Comparison of ENCODE assay signal across 9 cellular contexts in the genomic region with DNA sequence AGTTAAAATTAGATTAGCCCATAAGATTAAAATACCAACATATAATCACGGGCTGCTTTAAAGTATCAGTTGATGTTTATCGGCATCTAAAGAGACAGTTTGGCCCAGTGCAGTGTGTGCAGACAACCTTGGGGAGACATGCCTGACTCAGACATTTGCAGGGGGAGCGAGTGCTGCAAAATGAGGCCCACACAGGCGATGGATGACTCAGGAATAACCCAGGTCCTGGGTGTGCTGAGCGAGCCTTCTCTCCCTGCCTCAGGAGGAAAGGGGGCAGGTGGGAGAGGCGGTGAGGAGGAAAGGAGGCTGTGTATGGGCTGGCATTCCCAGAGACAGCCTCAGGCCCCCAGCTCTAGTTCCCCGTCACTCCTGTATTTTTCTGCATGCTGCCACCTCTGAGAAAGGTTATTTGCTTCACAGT. TPM values are rescaled to one million over a fixed set of nuclear protein-coding genes. Genes with fewer than 3 reads are reported as not detected.
A peak's percentile ranks its signal among the peaks of the same experiment; 100 is the strongest.
DNase-seq lines count a peak whose midpoint lies in the region; ATAC-seq and TF ChIP-seq lines count a peak whose summit lies in the region.
"Had no signal": no experiment of that assay in that cellular context is flagged by ENCODE, and none has a peak within 500 bp of the region (broad histone marks: within the 10 kb centered on the region; RNA-seq: fewer than 3 reads in every experiment).

No MANE protein-coding gene starts in this region.

- H3K27ac ChIP-seq in gastrocnemius medialis: peak overlapping the region; percentile 78 to 87 (median 84)
- no peak overlapping the region for H3K27ac ChIP-seq in body of pancreas

- H3K4me3 ChIP-seq in gastrocnemius medialis (no peak overlapping the region), body of pancreas (no peak overlapping the region)

- DNase-seq in GM04503 (ENCODE audit: low read depth) (peak; percentile 42), left cardiac atrium (no peak), gastrocnemius medialis (peak in 1 of 2 donors; percentile 47), NCI-H748 treated with DMSO at 0.1 percent for 48 hours (lab: John Stamatoyannopoulos, UW) (no peak), body of pancreas (no peak)
- DNase-seq: MM.1S had no signal

- TF ChIP-seq CTCF in gastrocnemius medialis (IDR thresholded peaks at IDR 0.05 in 4 of 5, conservative IDR thresholded peaks at IDR 0.05 in 1 of 5) (no peak), body of pancreas (IDR thresholded peaks at IDR 0.05) (no peak)

- H3K27me3 ChIP-seq in gastrocnemius medialis (no peaks in the 10 kb centered on the region), body of pancreas (no peaks in the 10 kb centered on the region)

- in situ Hi-C loops in gastrocnemius medialis (cut with MboI; ENCODE audit: low sequenced_read_pairs in 4 of 4): no loop called here

- no peaks in the 10 kb centered on the region for H3K36me3 ChIP-seq in gastrocnemius medialis
- H3K36me3 ChIP-seq in body of pancreas (replicated peaks in 1 of 2; ENCODE audit: insufficient read depth in 1 of 2, low read depth in 2 of 2): no peaks in the 10 kb centered on the region

- intact Hi-C loops in left cardiac atrium (cut with DNase I) (no loop called here), gastrocnemius medialis (cut with DNase I; ENCODE audit: low total_unique reads) (no loop called here), body of pancreas (cut with DNase I) (no loop called here)

- H3K4me1 ChIP-seq in gastrocnemius medialis: peaks cover 82 to 85% of the 10 kb centered on the region in 2 donors
- H3K4me1 ChIP-seq in body of pancreas: peaks cover 34% of the 10 kb centered on the region

- H3K9me3 ChIP-seq in gastrocnemius medialis (no peaks in the 10 kb centered on the region), body of pancreas (no peaks in the 10 kb centered on the region)

- TF ChIP-seq POLR2A in gastrocnemius medialis (IDR thresholded peaks at IDR 0.05) (no peak), body of pancreas (IDR thresholded peaks at IDR 0.05) (no peak)

- 77 to 81% methylated on average over 7 of the region's 7 CpGs for WGBS in body of pancreas, 2 donors

- ATAC-seq in SK-N-SH treated with all-trans-retinoic acid at 6 μM for 48 hours (peak; percentile 95), left cardiac atrium (peak; percentile 6 to 80), gastrocnemius medialis (peak in 1 of 2 donors; percentile 26), GM21360 (IDR thresholded peaks at IDR 0.05; ENCODE audit: unreplicated experiment) (no peak), body of pancreas (no peak), HG03097 (IDR thresholded peaks at IDR 0.05; ENCODE audit: low FRiP score, unreplicated experiment) (no peak)

TF ChIP-seq in SK-N-SH treated with all-trans-retinoic acid at 6 μM for 48 hours, 23 proteins besides CTCF, POLR2A, EP300 and RAD21:
- TF ChIP-seq ZC3H10 (CRISPR knock-in tag; IDR thresholded peaks at IDR 0.05) (no peak), CSDC2 (CRISPR knock-in tag; IDR thresholded peaks at IDR 0.05) (no peak), ZFP3 (CRISPR knock-in tag; IDR thresholded peaks at IDR 0.05) (no peak), ARNTL (CRISPR knock-in tag; IDR thresholded peaks at IDR 0.05; ENCODE audit: borderline replicate concordance, low read depth) (no peak), TOX (CRISPR knock-in tag; IDR thresholded peaks at IDR 0.05; ENCODE audit: borderline replicate concordance) (no peak), OSR1 (CRISPR knock-in tag; IDR thresholded peaks at IDR 0.05) (no peak), RARB (CRISPR knock-in tag; IDR thresholded peaks at IDR 0.05) (peak; percentile 45; the same call in 1 of the 2 replicates), GLIS3 (CRISPR knock-in tag; IDR thresholded peaks at IDR 0.05) (no peak), ZFP30 (CRISPR knock-in tag; IDR thresholded peaks at IDR 0.05) (no peak), SNAI2 (CRISPR knock-in tag; IDR thresholded peaks at IDR 0.05) (0 out of 2 replicates have a peak, but pooled peaks have one; percentile 36), ISL1 (CRISPR knock-in tag; IDR thresholded peaks at IDR 0.05) (peak; percentile 93)
- TF ChIP-seq, protein P1, sequence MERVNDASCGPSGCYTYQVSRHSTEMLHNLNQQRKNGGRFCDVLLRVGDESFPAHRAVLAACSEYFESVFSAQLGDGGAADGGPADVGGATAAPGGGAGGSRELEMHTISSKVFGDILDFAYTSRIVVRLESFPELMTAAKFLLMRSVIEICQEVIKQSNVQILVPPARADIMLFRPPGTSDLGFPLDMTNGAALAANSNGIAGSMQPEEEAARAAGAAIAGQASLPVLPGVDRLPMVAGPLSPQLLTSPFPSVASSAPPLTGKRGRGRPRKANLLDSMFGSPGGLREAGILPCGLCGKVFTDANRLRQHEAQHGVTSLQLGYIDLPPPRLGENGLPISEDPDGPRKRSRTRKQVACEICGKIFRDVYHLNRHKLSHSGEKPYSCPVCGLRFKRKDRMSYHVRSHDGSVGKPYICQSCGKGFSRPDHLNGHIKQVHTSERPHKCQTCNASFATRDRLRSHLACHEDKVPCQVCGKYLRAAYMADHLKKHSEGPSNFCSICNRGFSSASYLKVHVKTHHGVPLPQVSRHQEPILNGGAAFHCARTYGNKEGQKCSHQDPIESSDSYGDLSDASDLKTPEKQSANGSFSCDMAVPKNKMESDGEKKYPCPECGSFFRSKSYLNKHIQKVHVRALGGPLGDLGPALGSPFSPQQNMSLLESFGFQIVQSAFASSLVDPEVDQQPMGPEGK (CRISPR knock-in tag; IDR thresholded peaks at IDR 0.05; ENCODE audit: borderline replicate concordance): peak; percentile 88; the same call in 1 of the 2 replicates
- TF ChIP-seq, protein P2, sequence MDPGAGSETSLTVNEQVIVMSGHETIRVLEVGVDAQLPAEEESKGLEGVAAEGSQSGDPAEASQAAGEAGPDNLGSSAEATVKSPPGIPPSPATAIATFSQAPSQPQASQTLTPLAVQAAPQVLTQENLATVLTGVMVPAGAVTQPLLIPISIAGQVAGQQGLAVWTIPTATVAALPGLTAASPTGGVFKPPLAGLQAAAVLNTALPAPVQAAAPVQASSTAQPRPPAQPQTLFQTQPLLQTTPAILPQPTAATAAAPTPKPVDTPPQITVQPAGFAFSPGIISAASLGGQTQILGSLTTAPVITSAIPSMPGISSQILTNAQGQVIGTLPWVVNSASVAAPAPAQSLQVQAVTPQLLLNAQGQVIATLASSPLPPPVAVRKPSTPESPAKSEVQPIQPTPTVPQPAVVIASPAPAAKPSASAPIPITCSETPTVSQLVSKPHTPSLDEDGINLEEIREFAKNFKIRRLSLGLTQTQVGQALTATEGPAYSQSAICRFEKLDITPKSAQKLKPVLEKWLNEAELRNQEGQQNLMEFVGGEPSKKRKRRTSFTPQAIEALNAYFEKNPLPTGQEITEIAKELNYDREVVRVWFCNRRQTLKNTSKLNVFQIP (CRISPR knock-in tag; IDR thresholded peaks at IDR 0.05; ENCODE audit: borderline replicate concordance, low read depth): no peak
- TF ChIP-seq, protein P3, sequence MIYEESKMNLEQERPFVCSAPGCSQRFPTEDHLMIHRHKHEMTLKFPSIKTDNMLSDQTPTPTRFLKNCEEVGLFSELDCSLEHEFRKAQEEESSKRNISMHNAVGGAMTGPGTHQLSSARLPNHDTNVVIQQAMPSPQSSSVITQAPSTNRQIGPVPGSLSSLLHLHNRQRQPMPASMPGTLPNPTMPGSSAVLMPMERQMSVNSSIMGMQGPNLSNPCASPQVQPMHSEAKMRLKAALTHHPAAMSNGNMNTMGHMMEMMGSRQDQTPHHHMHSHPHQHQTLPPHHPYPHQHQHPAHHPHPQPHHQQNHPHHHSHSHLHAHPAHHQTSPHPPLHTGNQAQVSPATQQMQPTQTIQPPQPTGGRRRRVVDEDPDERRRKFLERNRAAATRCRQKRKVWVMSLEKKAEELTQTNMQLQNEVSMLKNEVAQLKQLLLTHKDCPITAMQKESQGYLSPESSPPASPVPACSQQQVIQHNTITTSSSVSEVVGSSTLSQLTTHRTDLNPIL (CRISPR knock-in tag; IDR thresholded peaks at IDR 0.05; ENCODE audit: low read depth): no peak

RNA-seq across cellular contexts. Expression of a gene that starts 9.0 kb away (rescaled TPM):
- total RNA-seq in left cardiac atrium (10 to 100 TPM; 17.4 to 37.3 TPM), gastrocnemius medialis (1 to 10 TPM; 2.5 to 4.3 (median 3.7) TPM), body of pancreas (1 to 10 TPM; 6.9 to 7.8 TPM)

Comparison
In these comparisons a context has a peak if more than half of its experiments do, and no peak if none do; other contexts are left out.
1. ATAC-seq: peak in SK-N-SH treated with all-trans-retinoic acid at 6 μM for 48 hours (single experiment) and left cardiac atrium (2 of 2); none in GM21360 (single experiment), body of pancreas (single experiment) and HG03097 (single experiment).
2. H3K27ac ChIP-seq: peak in gastrocnemius medialis (4 of 4); none in body of pancreas (0 of 4).